Comparison of ENCODE assay signal across 1 cellular context in genomic region chr16:84831728-84832127, GRCh38. TPM values are rescaled to one million over a fixed set of nuclear protein-coding genes. Genes with fewer than 3 reads are reported as not detected.
"Had no signal": no experiment of that assay in that cellular context is flagged by ENCODE, and none has a peak within 500 bp of the region (broad histone marks: within the 10 kb centered on the region; RNA-seq: fewer than 3 reads in every experiment).

No MANE protein-coding gene starts in this region.

RNA-seq across cellular contexts. Expression of gene CRISPLD2, which starts 11.9 kb away (rescaled TPM):
- total RNA-seq: activated naive CD8-positive, alpha-beta T cell treated with anti-CD3 and anti-CD28 coated beads for 36 hours had no signal
